In the genomic region with DNA sequence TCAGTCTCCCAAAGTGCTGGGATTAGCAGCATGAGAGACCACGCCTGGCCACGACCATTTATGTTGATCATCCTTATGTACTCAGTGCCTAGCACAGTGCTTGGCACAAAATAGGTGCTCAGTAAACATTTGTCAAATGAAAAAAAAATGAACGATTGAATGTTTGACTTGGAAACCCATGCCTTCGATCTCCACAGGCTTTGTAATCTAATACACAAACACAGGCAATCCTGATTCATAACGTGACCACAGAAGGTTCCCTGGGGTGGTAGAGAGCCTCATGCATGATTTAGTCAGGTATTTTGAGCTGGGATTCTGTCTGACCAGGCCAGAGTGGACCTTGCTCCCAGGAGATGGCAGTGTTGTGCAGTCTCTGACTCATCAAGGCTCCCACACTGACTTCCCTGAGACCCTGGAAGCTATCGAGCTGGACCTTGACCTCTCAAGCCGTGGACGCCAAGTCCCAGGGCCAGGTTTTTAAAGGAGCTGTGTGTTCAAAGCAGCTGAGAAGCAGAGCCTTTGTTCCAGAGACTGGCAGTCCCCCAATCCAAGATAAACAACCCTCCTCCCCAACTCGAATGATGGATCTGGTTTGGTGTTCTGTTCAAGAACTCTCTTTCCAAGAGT, we compare ENCODE assay signal across 8 cellular contexts.
DNase-seq lines count a peak whose midpoint lies in the region; ATAC-seq, FAIRE-seq and TF ChIP-seq lines count a peak whose summit lies in the region.

No MANE protein-coding gene starts in this region.

- TF ChIP-seq CTCF in A549 (IDR thresholded peaks at IDR 0.05) (peak; percentile 76), PC-9 (conservative IDR thresholded peaks at IDR 0.05) (peak; percentile 82), endothelial cell of umbilical vein (IDR thresholded peaks at IDR 0.05; ENCODE audit: extremely low read depth in 1 of 2, insufficient read depth in 1 of 2, low read depth in 1 of 2, low read length in 2 of 2) (peak; percentile 74 to 83), uterus (IDR thresholded peaks at IDR 0.05) (peak; percentile 52 to 74 (median 71))

- no peak overlapping the region for H3K9ac ChIP-seq in endothelial cell of umbilical vein (replicated peaks; ENCODE audit: extremely low read depth, insufficient read depth, low read length)

- peaks cover 4% of the 10 kb centered on the region for H3K9me3 ChIP-seq in A549
- no peaks in the 10 kb centered on the region; the same call in 1 of the 2 replicates for H3K9me3 ChIP-seq in PC-9 (ENCODE audit: insufficient read depth, low read depth)
- no peaks in the 10 kb centered on the region for H3K9me3 ChIP-seq in endothelial cell of umbilical vein (replicated peaks; ENCODE audit: control insufficient read depth, insufficient read depth, low read length)
- H3K9me3 ChIP-seq in mesodermal cell (ENCODE audit: control insufficient read depth, low read length) = peaks cover 3% of the 10 kb centered on the region
- H3K9me3 ChIP-seq in uterus = no peaks in the 10 kb centered on the region

- H3K4me1 ChIP-seq in A549 (peaks cover 17% of the 10 kb centered on the region), PC-9 (replicated peaks; ENCODE audit: insufficient read depth) (peaks cover 13% of the 10 kb centered on the region), endothelial cell of umbilical vein (ENCODE audit: control insufficient read depth, extremely low read depth, insufficient read depth, low read length) (no peaks in the 10 kb centered on the region), mesodermal cell (ENCODE audit: control insufficient read depth, insufficient read depth, low read length, poor library complexity, severe bottlenecking) (no peaks in the 10 kb centered on the region), uterus (no peaks in the 10 kb centered on the region)

- H3K9me1 ChIP-seq in endothelial cell of umbilical vein (replicated peaks; ENCODE audit: control insufficient read depth, extremely low read depth, insufficient read depth, low read length) = no peaks in the 10 kb centered on the region

- intact Hi-C loops in PC-9 (cut with micrococcal nuclease; ENCODE audit: unreplicated experiment) = loop anchor here (1.0 to 5.0 kb wide), 3 partner anchors 58 to 569 kb away; no protein-coding TSS in a partner anchor
- intact Hi-C loops in endothelial cell of umbilical vein (cut with micrococcal nuclease) = loop anchor here (1.0 kb wide), 4 partner anchors 59 to 569 kb away; no protein-coding TSS in a partner anchor
- intact Hi-C loops in uterus (cut with DNase I; ENCODE audit: low total_unique reads) = no loop called here

- H3K36me3 ChIP-seq in PC-9 (ENCODE audit: low read depth) (no peaks in the 10 kb centered on the region), endothelial cell of umbilical vein (ENCODE audit: control insufficient read depth in 2 of 2, extremely low read depth in 1 of 2, insufficient read depth in 2 of 2, low read length in 2 of 2) (no peaks in the 10 kb centered on the region), mesodermal cell (ENCODE audit: control insufficient read depth, insufficient read depth, low read length) (no peaks in the 10 kb centered on the region), uterus (no peaks in the 10 kb centered on the region)

- H3K27me3 ChIP-seq in PC-9 (ENCODE audit: insufficient read depth, low read depth) (no peaks in the 10 kb centered on the region), endothelial cell of umbilical vein (ENCODE audit: control insufficient read depth in 2 of 2, insufficient read depth in 2 of 2, low read length in 2 of 2) (peaks cover 0 to 2% of the 10 kb centered on the region in 2 experiments), uterus (no peaks in the 10 kb centered on the region)

- H3K4me3 ChIP-seq in A549 (no peak overlapping the region), PC-9 (no peak overlapping the region), endothelial cell of umbilical vein (replicated peaks in 1 of 3; ENCODE audit: insufficient read depth in 1 of 3, low read depth in 1 of 3, low read length in 3 of 3) (no peak overlapping the region), mesodermal cell (ENCODE audit: extremely low read depth, insufficient read depth, low read length, poor library complexity, severe bottlenecking) (no peak overlapping the region), uterus (no peak overlapping the region)

- H3K4me2 ChIP-seq in A549 (peak overlapping the region; percentile 72), PC-9 (peak overlapping the region; percentile 38; the same call in 1 of the 2 replicates), endothelial cell of umbilical vein (ENCODE audit: insufficient read depth, low read length) (no peak overlapping the region)

- H3K79me2 ChIP-seq in PC-9 (ENCODE audit: low read depth) = no peaks in the 10 kb centered on the region
- H3K79me2 ChIP-seq in endothelial cell of umbilical vein (ENCODE audit: control insufficient read depth, insufficient read depth, low read length) = no peaks in the 10 kb centered on the region

- CTCF ChIA-PET in A549 (lab: Yijun Ruan, JAX) = interaction anchor here (0.6 to 4.7 kb wide), 42 partner anchors 9 to 572 kb away, joined by 3 to 41 read pairs (median 4); no protein-coding TSS in a partner anchor
- CTCF ChIA-PET in PC-9 (lab: Charles Lee) = interaction anchor here (0.6 to 1.3 kb wide), 10 partner anchors 12 to 574 kb away, joined by 3 to 13 read pairs (median 7); a partner anchor contains a TSS
- CTCF ChIA-PET in endothelial cell of umbilical vein (lab: Charles Lee) = interaction anchor here (0.5 to 9.0 kb wide), 54 partner anchors 8 to 594 kb away, joined by 3 to 224 read pairs (median 4); a partner anchor contains a TSS

- POLR2A ChIA-PET in A549 (lab: Yijun Ruan, JAX) = no interaction called here
- POLR2A ChIA-PET in PC-9 (lab: Charles Lee; ENCODE audit: unreplicated experiment) = interaction anchor here (0.6 kb wide), 2 partner anchors 17 to 104 kb away, joined by 4 to 5 read pairs; no protein-coding TSS in a partner anchor
- POLR2A ChIA-PET in endothelial cell of umbilical vein (lab: Charles Lee) = interaction anchor here (0.8 kb wide), 1 partner anchor 23 kb away, joined by 3 read pairs; no protein-coding TSS in a partner anchor

- H3F3A ChIP-seq in PC-9 (ENCODE audit: insufficient read depth, low read depth) = no peaks in the 10 kb centered on the region

- no peaks in the 10 kb centered on the region for H3K9me2 ChIP-seq in PC-9 (ENCODE audit: insufficient read depth)

- 5% methylated on average over 9 of the region's 9 CpGs for whole genome bisulfite sequencing in A549 (ENCODE audit: missing lambda C conversion rate)
- 35 to 83% methylated on average over 4 to 6 of the region's 9 CpGs for WGBS in mesodermal cell (ENCODE audit: insufficient coverage in 2 of 2), 2 experiments

- DNase-seq in A549 (ENCODE audit: low read depth in 1 of 2, low spot score in 1 of 2) (peak; percentile 80 to 84), GM12892 (ENCODE audit: insufficient read length) (no peak), PC-9 (peak; percentile 83 to 95), endothelial cell of umbilical vein (ENCODE audit: low read depth, low spot score) (peak; percentile 74), uterus (peak; percentile 81 to 88)

- BruUV-seq in PC-9 (replicated peaks; lab: Mats Ljungman, UMichigan) = no TSS peak
- BruUV-seq in endothelial cell of umbilical vein (replicated peaks; lab: Mats Ljungman, UMichigan) = no TSS peak

- peak overlapping the region; percentile 81 to 86 for H3K27ac ChIP-seq in A549
- H3K27ac ChIP-seq in PC-9 = peak overlapping the region; percentile 41; the same call in 1 of the 2 replicates
- H3K27ac ChIP-seq in endothelial cell of umbilical vein (ENCODE audit: insufficient read depth, low read depth, low read length) = no peak overlapping the region
- H3K27ac ChIP-seq in mesodermal cell (ENCODE audit: low read depth, low read length, severe bottlenecking) = peak overlapping the region; percentile 64
- peak overlapping the region; percentile 26 to 43 for H3K27ac ChIP-seq in uterus

- H2AFZ ChIP-seq in PC-9 (no peak overlapping the region), endothelial cell of umbilical vein (ENCODE audit: low read depth, low read length) (peak overlapping the region; percentile 17)

- TF ChIP-seq EP300 in A549 (IDR thresholded peaks at IDR 0.05) = no peak

- ATAC-seq in A549 (peak; percentile 99), HG03378 (IDR thresholded peaks at IDR 0.05; ENCODE audit: unreplicated experiment) (peak; percentile 82)
- no peak for ATAC-seq in activated CD4-positive, CD25-positive, alpha-beta regulatory T cell treated with anti-CD3 and anti-CD28 coated beads, Interleukin-2, amount 50 U/mL, for 24 hours

- dilution Hi-C loops in endothelial cell of umbilical vein (cut with MboI; ENCODE audit: extremely low pct_ligation_motif_present, low sequenced_read_pairs) = loop anchor here (25.0 kb wide), 1 partner anchor 563 kb away; no protein-coding TSS in a partner anchor

- TF ChIP-seq POLR2A in A549 (IDR thresholded peaks at IDR 0.05; ENCODE audit: low read length) = no peak
- TF ChIP-seq POLR2A in GM12892 (IDR thresholded peaks at IDR 0.05; ENCODE audit: low read depth, low read length) = no peak
- TF ChIP-seq POLR2A in endothelial cell of umbilical vein (IDR thresholded peaks at IDR 0.05; ENCODE audit: low read depth, low read length) = no peak
- no peak for TF ChIP-seq POLR2A in uterus (IDR thresholded peaks at IDR 0.05)

- H4K20me1 ChIP-seq in PC-9 (ENCODE audit: insufficient read depth) (no peaks in the 10 kb centered on the region), endothelial cell of umbilical vein (replicated peaks; ENCODE audit: control insufficient read depth, extremely low read depth, insufficient read depth, low read length) (no peaks in the 10 kb centered on the region)

- TF ChIP-seq RAD21 in A549 (conservative IDR thresholded peaks at IDR 0.05 in 1 of 2, IDR thresholded peaks at IDR 0.05 in 1 of 2) = peak; percentile 91 to 93

- FAIRE-seq in A549 (lab: Jason Lieb, UNC) (peak; percentile 28), GM12892 (lab: Jason Lieb, UNC) (peak; percentile 36), endothelial cell of umbilical vein (lab: Jason Lieb, UNC) (peak; percentile 97)

TF ChIP-seq in A549, 52 proteins besides CTCF, POLR2A, EP300 and RAD21 (continues in another document):
- TF ChIP-seq, protein P1, sequence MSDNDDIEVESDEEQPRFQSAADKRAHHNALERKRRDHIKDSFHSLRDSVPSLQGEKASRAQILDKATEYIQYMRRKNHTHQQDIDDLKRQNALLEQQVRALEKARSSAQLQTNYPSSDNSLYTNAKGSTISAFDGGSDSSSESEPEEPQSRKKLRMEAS (IDR thresholded peaks at IDR 0.05) = peak; percentile 51
- peak; percentile 91 for TF ChIP-seq SMC3 (IDR thresholded peaks at IDR 0.05)
- no peak for TF ChIP-seq ZFP36 (IDR thresholded peaks at IDR 0.05; ENCODE audit: borderline replicate concordance, partially characterized antibody)

TF ChIP-seq in endothelial cell of umbilical vein, 7 proteins besides CTCF, POLR2A, EP300 and RAD21:
- TF ChIP-seq EZH2 (IDR thresholded peaks at IDR 0.05; ENCODE audit: borderline replicate concordance, low read depth, low read length, severe bottlenecking) (no peak), FOS (IDR thresholded peaks at IDR 0.05; ENCODE audit: borderline replicate concordance, insufficient read depth, low read length) (peak; percentile 72), JUN (IDR thresholded peaks at IDR 0.05; ENCODE audit: borderline replicate concordance, insufficient read depth, insufficient read length, low read depth) (peak; percentile 48)

Comparison
In these comparisons a context has a peak if more than half of its experiments do, and no peak if none do; other contexts are left out.
1. ATAC-seq: peak in A549 (2 of 2) and HG03378 (single experiment); none in activated CD4-positive, CD25-positive, alpha-beta regulatory T cell treated with anti-CD3 and anti-CD28 coated beads, Interleukin-2, amount 50 U/mL, for 24 hours (0 of 2).
2. Peak in every context shown above with its lines, with median percentiles within 50 percentile points of each other: CTCF ChIP-seq.